In genomic region chr18:80202264-80202998, GRCh38 we compare ENCODE assay signal across 11 cellular contexts. TPM values are rescaled to one million over a fixed set of nuclear protein-coding genes. Genes with fewer than 3 reads are reported as not detected.
DNase-seq lines count a peak whose midpoint lies in the region; ATAC-seq and TF ChIP-seq lines count a peak whose summit lies in the region.
"Had no signal": no experiment of that assay in that cellular context is flagged by ENCODE, and none has a peak within 500 bp of the region (broad histone marks: within the 10 kb centered on the region; RNA-seq: fewer than 3 reads in every experiment).

No MANE protein-coding gene starts in this region.

- peak; percentile 82 for ATAC-seq in GM18861 (IDR thresholded peaks at IDR 0.05; ENCODE audit: unreplicated experiment)
- peak; percentile 83 for ATAC-seq in GM21825 (IDR thresholded peaks at IDR 0.05; ENCODE audit: unreplicated experiment)
- ATAC-seq in HG03460 (IDR thresholded peaks at IDR 0.05; ENCODE audit: unreplicated experiment): peak; percentile 91

- TF ChIP-seq CTCF in coronary artery (IDR thresholded peaks at IDR 0.05): no peak

- H3K4me3 ChIP-seq in coronary artery: no peak overlapping the region
- H3K4me3 ChIP-seq: HAP-1, lung had no signal

- DNase-seq in Daoy (ENCODE audit: low read depth): peak; percentile 30
- no peak for DNase-seq in NCI-H774 (lab: John Stamatoyannopoulos, UW)
- no peak for DNase-seq in coronary artery (ENCODE audit: low spot score)
- no peak for DNase-seq in GF-D8 (lab: John Stamatoyannopoulos, UW)
- DNase-seq in cerebellar nuclear complex (lab: John Stamatoyannopoulos, UW): no peak
- DNase-seq: NCI-H2029 had no signal

- H3K27ac ChIP-seq in coronary artery: no peak overlapping the region

RNA-seq across cellular contexts. Expression of gene PARD6G, which starts 44.9 kb away (rescaled TPM):
- 0.98 and 1.3 TPM in 2 replicates for total RNA-seq in Daoy (2014; rRNA removed; shearing (Covaris generic))
